ENCODE assay signal across 1 cellular context in the genomic region with DNA sequence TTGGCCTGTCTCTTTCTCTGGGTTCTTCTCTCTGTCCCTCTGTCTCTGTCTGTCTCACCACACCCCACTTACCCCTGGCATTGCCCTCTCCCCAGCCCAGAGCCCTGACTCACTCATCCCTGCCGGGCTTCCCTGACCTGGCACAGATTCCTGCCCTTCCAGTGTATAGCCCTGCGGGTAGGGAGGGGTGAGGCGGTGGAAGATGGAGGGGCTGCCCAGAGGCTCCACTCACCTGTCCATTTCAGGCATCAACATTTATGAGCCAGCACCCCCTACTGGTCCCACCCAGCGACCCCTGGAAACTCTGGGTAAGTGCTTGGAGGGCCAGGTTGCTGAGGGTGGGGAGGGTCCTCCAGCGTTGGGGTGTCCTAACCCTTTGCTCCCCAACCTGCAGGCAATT.
TF ChIP-seq lines count a peak whose summit lies in the region.

No MANE protein-coding gene starts in this region.

TF ChIP-seq in HCT116, 20 proteins besides CTCF, POLR2A, EP300 and RAD21:
- TF ChIP-seq CEBPB (IDR thresholded peaks at IDR 0.05; ENCODE audit: low read depth) (no peak), YY1 (IDR thresholded peaks at IDR 0.05; ENCODE audit: extremely low read depth, insufficient replicate concordance, low read depth, low read length) (no peak), EZH2 (IDR thresholded peaks at IDR 0.05) (no peak), EGR1 (IDR thresholded peaks at IDR 0.05; ENCODE audit: low read depth) (no peak), JUND (IDR thresholded peaks at IDR 0.05) (no peak), TCF7L2 (IDR thresholded peaks at IDR 0.05; ENCODE audit: borderline replicate concordance, extremely low read depth, insufficient read depth, insufficient read length) (no peak), SIN3A (IDR thresholded peaks at IDR 0.05; ENCODE audit: low read depth) (no peak), ZNF274 (IDR thresholded peaks at IDR 0.05; ENCODE audit: low read depth, low read length) (no peak), ZFX (IDR thresholded peaks at IDR 0.05) (no peak), EZH2phosphoT487 (IDR thresholded peaks at IDR 0.05; ENCODE audit: borderline replicate concordance) (no peak), ELF1 (IDR thresholded peaks at IDR 0.05; ENCODE audit: borderline replicate concordance, low read depth) (no peak)
- TF ChIP-seq, protein P1, sequence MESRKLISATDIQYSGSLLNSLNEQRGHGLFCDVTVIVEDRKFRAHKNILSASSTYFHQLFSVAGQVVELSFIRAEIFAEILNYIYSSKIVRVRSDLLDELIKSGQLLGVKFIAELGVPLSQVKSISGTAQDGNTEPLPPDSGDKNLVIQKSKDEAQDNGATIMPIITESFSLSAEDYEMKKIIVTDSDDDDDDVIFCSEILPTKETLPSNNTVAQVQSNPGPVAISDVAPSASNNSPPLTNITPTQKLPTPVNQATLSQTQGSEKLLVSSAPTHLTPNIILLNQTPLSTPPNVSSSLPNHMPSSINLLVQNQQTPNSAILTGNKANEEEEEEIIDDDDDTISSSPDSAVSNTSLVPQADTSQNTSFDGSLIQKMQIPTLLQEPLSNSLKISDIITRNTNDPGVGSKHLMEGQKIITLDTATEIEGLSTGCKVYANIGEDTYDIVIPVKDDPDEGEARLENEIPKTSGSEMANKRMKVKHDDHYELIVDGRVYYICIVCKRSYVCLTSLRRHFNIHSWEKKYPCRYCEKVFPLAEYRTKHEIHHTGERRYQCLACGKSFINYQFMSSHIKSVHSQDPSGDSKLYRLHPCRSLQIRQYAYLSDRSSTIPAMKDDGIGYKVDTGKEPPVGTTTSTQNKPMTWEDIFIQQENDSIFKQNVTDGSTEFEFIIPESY (IDR thresholded peaks at IDR 0.05; ENCODE audit: extremely low read depth, insufficient replicate concordance, low read length): no peak
